Comparison of ENCODE assay signal across 8 cellular contexts in genomic region chr18:26307161-26307773, GRCh38.
A peak's percentile ranks its signal among the peaks of the same experiment; 100 is the strongest.
DNase-seq lines count a peak whose midpoint lies in the region; ATAC-seq and TF ChIP-seq lines count a peak whose summit lies in the region.

No MANE protein-coding gene starts in this region.

- ATAC-seq in GM18511 (IDR thresholded peaks at IDR 0.05; ENCODE audit: unreplicated experiment) (peak; percentile 82), HG03565 (IDR thresholded peaks at IDR 0.05; ENCODE audit: unreplicated experiment) (peak; percentile 83), lower lobe of right lung (no peak)
- no peak for ATAC-seq in activated CD8-positive, alpha-beta memory T cell treated with anti-CD3 and anti-CD28 coated beads, Interleukin-2, amount 10 ng/mL, durations not matched to agents 7 days and 5 days

- TF ChIP-seq CTCF in C4-2B (conservative IDR thresholded peaks at IDR 0.05) (peak; percentile 77), lower lobe of right lung (IDR thresholded peaks at IDR 0.05) (peak; percentile 47)

- peaks cover 3% of the 10 kb centered on the region for H3K36me3 Mint-ChIP-seq in activated CD8-positive, alpha-beta memory T cell treated with anti-CD3 and anti-CD28 coated beads, Interleukin-2, amount 10 ng/mL, durations not matched to agents 7 days and 5 days

- H3K27ac ChIP-seq in C4-2B = no peak overlapping the region
- no peak overlapping the region for H3K27ac ChIP-seq in lower lobe of right lung

- H3K27me3 ChIP-seq in lower lobe of right lung (ENCODE audit: low read depth) = no peaks in the 10 kb centered on the region

- H3K27me3 Mint-ChIP-seq in activated CD8-positive, alpha-beta memory T cell treated with anti-CD3 and anti-CD28 coated beads, Interleukin-2, amount 10 ng/mL, durations not matched to agents 7 days and 5 days = no peaks in the 10 kb centered on the region

- intact Hi-C loops in lower lobe of right lung (cut with DNase I) = no loop called here

- DNase-seq in NCI-H774 (lab: John Stamatoyannopoulos, UW) (peak; percentile 54), cerebellum (ENCODE audit: low spot score) (peak; percentile 40), lower lobe of right lung (no peak)
- no peak for DNase-seq in central memory CD4-positive, alpha-beta T cell
- DNase-seq in activated CD8-positive, alpha-beta memory T cell treated with anti-CD3 and anti-CD28 coated beads, Interleukin-2, amount 10 ng/mL, durations not matched to agents 7 days and 5 days = no peak

- no peaks in the 10 kb centered on the region for H3K4me1 Mint-ChIP-seq in activated CD8-positive, alpha-beta memory T cell treated with anti-CD3 and anti-CD28 coated beads, Interleukin-2, amount 10 ng/mL, durations not matched to agents 7 days and 5 days

- H3K36me3 ChIP-seq in lower lobe of right lung = no peaks in the 10 kb centered on the region

- CTCF ChIA-PET in activated CD8-positive, alpha-beta memory T cell treated with anti-CD3 and anti-CD28 coated beads, Interleukin-2, amount 10 ng/mL, durations not matched to agents 7 days and 5 days (lab: Charles Lee) = interaction anchor here (1.0 to 1.5 kb wide), 4 partner anchors 10 to 339 kb away, joined by 3 to 8 read pairs (median 4); no protein-coding TSS in a partner anchor

- no peak overlapping the region for H3K27ac Mint-ChIP-seq in activated CD8-positive, alpha-beta memory T cell treated with anti-CD3 and anti-CD28 coated beads, Interleukin-2, amount 10 ng/mL, durations not matched to agents 7 days and 5 days

- H3K9me3 Mint-ChIP-seq in activated CD8-positive, alpha-beta memory T cell treated with anti-CD3 and anti-CD28 coated beads, Interleukin-2, amount 10 ng/mL, durations not matched to agents 7 days and 5 days (ENCODE audit: low read depth) = no peaks in the 10 kb centered on the region

- no peaks in the 10 kb centered on the region for H3K9me3 ChIP-seq in lower lobe of right lung

- no peak overlapping the region for H3K4me3 ChIP-seq in lower lobe of right lung

- no peaks in the 10 kb centered on the region for H3K4me1 ChIP-seq in lower lobe of right lung

- no peak overlapping the region for H3K4me3 Mint-ChIP-seq in activated CD8-positive, alpha-beta memory T cell treated with anti-CD3 and anti-CD28 coated beads, Interleukin-2, amount 10 ng/mL, durations not matched to agents 7 days and 5 days

Comparison
In these comparisons a context has a peak if more than half of its experiments do, and no peak if none do; other contexts are left out.
1. ATAC-seq: peak in GM18511 (single experiment) and HG03565 (single experiment); none in lower lobe of right lung (0 of 2) and activated CD8-positive, alpha-beta memory T cell treated with anti-CD3 and anti-CD28 coated beads, Interleukin-2, amount 10 ng/mL, durations not matched to agents 7 days and 5 days (single experiment).
2. DNase-seq: peak in NCI-H774 (single experiment) and cerebellum (single experiment); none in lower lobe of right lung (single experiment), central memory CD4-positive, alpha-beta T cell (single experiment) and activated CD8-positive, alpha-beta memory T cell treated with anti-CD3 and anti-CD28 coated beads, Interleukin-2, amount 10 ng/mL, durations not matched to agents 7 days and 5 days (single experiment).